Comparison of ENCODE assay signal across 9 cellular contexts in genomic region chr4:78638324-78639172, GRCh38.
DNase-seq lines count a peak whose midpoint lies in the region; ATAC-seq lines count a peak whose summit lies in the region.
"Had no signal": no experiment of that assay in that cellular context is flagged by ENCODE, and none has a peak within 500 bp of the region (broad histone marks: within the 10 kb centered on the region; RNA-seq: fewer than 3 reads in every experiment).

No MANE protein-coding gene starts in this region.

- DNase-seq in caudate nucleus (lab: John Stamatoyannopoulos, UW) (no peak), mesenteric fat pad (ENCODE audit: low spot score) (no peak), HK-2 (ENCODE audit: unreplicated experiment) (no peak), cerebellar nuclear complex (lab: John Stamatoyannopoulos, UW) (no peak)
- no peak for DNase-seq in effector CD4-positive, alpha-beta T cell

- ATAC-seq in GM18517 (IDR thresholded peaks at IDR 0.05; ENCODE audit: unreplicated experiment) (peak; percentile 85), GM21528 (IDR thresholded peaks at IDR 0.05; ENCODE audit: low FRiP score, unreplicated experiment) (peak; percentile 83), HG03520 (IDR thresholded peaks at IDR 0.05; ENCODE audit: unreplicated experiment) (peak; percentile 66)

- H3K27ac ChIP-seq in caudate nucleus (ENCODE audit: low read depth, low read length), result peak overlapping the region; percentile 20
- H3K27ac ChIP-seq: ascending aorta had no signal
